8 cellular contexts compared by ENCODE assay signal in the genomic region with DNA sequence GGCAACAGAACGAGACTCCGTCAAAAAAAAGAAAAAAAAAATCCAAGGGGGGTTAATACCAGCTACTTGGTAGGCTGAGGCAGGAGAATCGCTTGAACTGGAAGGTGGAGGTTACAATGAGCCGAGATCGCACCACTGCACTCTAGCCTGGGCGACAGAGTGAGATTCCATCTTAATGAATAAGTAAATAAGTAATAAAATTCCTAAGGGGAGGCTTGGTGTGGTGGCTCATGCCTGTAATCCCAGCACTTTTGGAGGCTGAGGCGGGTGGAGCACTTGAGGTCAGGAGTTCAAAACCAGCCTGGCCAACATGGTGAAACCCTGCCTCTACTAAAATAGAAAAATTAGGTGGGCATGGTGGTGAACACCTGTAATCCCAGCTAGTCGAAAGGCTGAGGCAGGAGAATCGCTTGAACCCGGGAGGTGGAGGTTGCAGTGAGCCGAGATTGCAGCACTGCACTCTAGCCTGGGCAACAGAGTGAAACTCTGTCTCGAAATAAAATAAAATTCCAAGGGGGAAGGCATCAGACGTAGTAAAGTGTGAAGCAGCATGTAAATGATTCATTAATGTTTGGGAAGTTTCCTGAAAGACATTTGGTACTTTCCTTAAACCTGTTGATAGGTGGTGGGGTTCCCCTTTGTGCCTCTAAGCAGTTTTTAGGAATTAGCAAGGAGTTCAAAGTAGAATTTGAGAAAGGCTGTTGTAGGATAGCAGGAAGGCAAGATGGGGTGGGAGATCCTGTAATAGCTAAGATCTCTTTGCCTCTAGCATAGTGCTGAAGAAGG. TPM values are rescaled to one million over a fixed set of nuclear protein-coding genes. Genes with fewer than 3 reads are reported as not detected.
DNase-seq lines count a peak whose midpoint lies in the region; ATAC-seq, FAIRE-seq and TF ChIP-seq lines count a peak whose summit lies in the region.
"Not testable (repeated sequence)": the region's sequence is repeated elsewhere in the genome, so short reads cannot be mapped to it uniquely, and the experiment has no call there.

No MANE protein-coding gene starts in this region.

- not testable (repeated sequence) for H4K20me1 ChIP-seq in OCI-LY3 (ENCODE audit: insufficient read depth, low read length); K562 (replicated peaks; ENCODE audit: control insufficient read depth, insufficient read depth, low read length); keratinocyte (ENCODE audit: control insufficient read depth, extremely low read depth, insufficient read depth, low read length)

- CTCF ChIA-PET in CD4-positive, alpha-beta T cell (lab: Charles Lee): interaction anchor here (0.9 to 2.2 kb wide), 2 partner anchors 35 to 50 kb away, joined by 3 to 7 read pairs; no protein-coding TSS in a partner anchor
- CTCF ChIA-PET in HEK293 (lab: Yijun Ruan, JAX): not testable (repeated sequence)
- CTCF ChIA-PET in K562 (lab: Yijun Ruan, JAX; ENCODE audit: low intra/inter-chr PET ratio): interaction anchor here (0.7 kb wide), 1 partner anchor 482 kb away, joined by 3 read pairs; no protein-coding TSS in a partner anchor

- not testable (repeated sequence) for H3K27me3 ChIP-seq in CD4-positive, alpha-beta T cell (ENCODE audit: control insufficient read depth, insufficient read depth, low read length); OCI-LY3 (ENCODE audit: low read depth, low read length); SJSA1 (replicated peaks); K562 (ENCODE audit: control insufficient read depth in 2 of 2, insufficient read depth in 2 of 2, low read length in 2 of 2); keratinocyte (ENCODE audit: control insufficient read depth, extremely low read depth, insufficient read depth, low read length); testis

- H3K36me3 Mint-ChIP-seq in CD4-positive, alpha-beta T cell (ENCODE audit: low read depth): peaks cover 29% of the 10 kb centered on the region
- not testable (repeated sequence) for H3K36me3 Mint-ChIP-seq in nephron (ENCODE audit: low read depth)

- H3K36me3 ChIP-seq in HEK293 (ENCODE audit: control insufficient read depth in 2 of 2, insufficient read depth in 1 of 2, low read length in 2 of 2); OCI-LY3 (replicated peaks; ENCODE audit: low read depth, low read length); K562 (ENCODE audit: control insufficient read depth, insufficient read depth, low read length); keratinocyte (ENCODE audit: control insufficient read depth in 2 of 2, extremely low read depth in 1 of 2, insufficient read depth in 2 of 2, low read length in 2 of 2); testis (ENCODE audit: low read depth, missing control alignments): not testable (repeated sequence)
- peaks cover 10% of the 10 kb centered on the region for H3K36me3 ChIP-seq in SJSA1

- intact Hi-C loops in CD4-positive, alpha-beta T cell (cut with DNase I, micrococcal nuclease): loop anchor here in 1 of 2 experiments (10.0 kb wide), 2 partner anchors 238 to 1012 kb away; partner anchors contain the start of genes BFAR, CEP20 and PARN
- intact Hi-C loops in K562 (cut with micrococcal nuclease): loop anchor here (10.0 kb wide), 2 partner anchors 72 to 222 kb away; no protein-coding TSS in a partner anchor
- intact Hi-C loops in testis (cut with DNase I; ENCODE audit: low total_unique reads): not testable (repeated sequence)

- not testable (repeated sequence) for H3K9me3 Mint-ChIP-seq in CD4-positive, alpha-beta T cell; nephron

- POLR2A ChIA-PET in CD4-positive, alpha-beta T cell (lab: Charles Lee): interaction anchor here (1.1 kb wide), 1 partner anchor 12 kb away, joined by 3 read pairs; no protein-coding TSS in a partner anchor
- POLR2A ChIA-PET in HEK293 (lab: Yijun Ruan, JAX): not testable (repeated sequence)
- POLR2A ChIA-PET in K562 (lab: Yijun Ruan, JAX): interaction anchor here (0.5 to 3.0 kb wide), 2 partner anchors 14 to 128 kb away, joined by 3 to 11 read pairs; no protein-coding TSS in a partner anchor

- not testable (repeated sequence) for TF ChIP-seq CTCF in CD4-positive, alpha-beta T cell (IDR thresholded peaks at IDR 0.05); HEK293 (tag by site-specific recombination; IDR thresholded peaks at IDR 0.05); OCI-LY3 (IDR thresholded peaks at IDR 0.05; ENCODE audit: low read depth, low read length); K562 (IDR thresholded peaks at IDR 0.05 in 2 of 3, conservative IDR thresholded peaks at IDR 0.05 in 1 of 3; ENCODE audit: insufficient read depth in 2 of 3, low read depth in 1 of 3, low read length in 3 of 3); keratinocyte (optimal IDR thresholded peaks at IDR 0.05 in 1 of 3, IDR thresholded peaks at IDR 0.05 in 1 of 3, conservative IDR thresholded peaks at IDR 0.05 in 1 of 3; ENCODE audit: extremely low read depth in 1 of 3, insufficient read depth in 2 of 3, low read length in 3 of 3); nephron (IDR thresholded peaks at IDR 0.05; ENCODE audit: unreplicated experiment in 3 of 3); testis (IDR thresholded peaks at IDR 0.05)

- BruUV-seq in K562 (replicated peaks; lab: Mats Ljungman, UMichigan): not testable (repeated sequence)

- H3K4me1 ChIP-seq in HEK293 (ENCODE audit: control insufficient read depth, insufficient read depth, low read length): not testable (repeated sequence)
- H3K4me1 ChIP-seq in OCI-LY3 (ENCODE audit: low read length): peaks cover 50% of the 10 kb centered on the region
- H3K4me1 ChIP-seq in SJSA1 (replicated peaks): peaks cover 67% of the 10 kb centered on the region
- peaks cover 15 to 17% of the 10 kb centered on the region in 2 experiments; a peak in 4 of 5 replicates for H3K4me1 ChIP-seq in K562 (replicated peaks in 1 of 2; ENCODE audit: control insufficient read depth in 2 of 2, insufficient read depth in 2 of 2, low read length in 2 of 2)
- peaks cover 43% of the 10 kb centered on the region for H3K4me1 ChIP-seq in keratinocyte (ENCODE audit: control insufficient read depth, extremely low read depth, insufficient read depth, low read length)
- peaks cover 14% of the 10 kb centered on the region for H3K4me1 ChIP-seq in testis

- H3K27ac ChIP-seq in CD4-positive, alpha-beta T cell (ENCODE audit: low read depth, low read length); HEK293 (ENCODE audit: extremely low read depth, low read depth, low read length); K562 (ENCODE audit: extremely low read depth, low read depth, low read length); testis: not testable (repeated sequence)
- H3K27ac ChIP-seq in OCI-LY3 (ENCODE audit: low read length) (peak overlapping the region; percentile 13; the same call in 1 of the 2 replicates), SJSA1 (peak overlapping the region; percentile 32; the same call in 1 of the 2 replicates), keratinocyte (ENCODE audit: control insufficient read depth, insufficient read depth, low read length) (peak overlapping the region; percentile 45)

- not testable (repeated sequence) for ATAC-seq in CD4-positive, alpha-beta T cell (ENCODE audit: poor library complexity); K562

- dilution Hi-C loops in keratinocyte (cut with MboI; ENCODE audit: extremely low pct_ligation_motif_present, low sequenced_read_pairs): not testable (repeated sequence)

- TF ChIP-seq POLR2A in K562 (conservative IDR thresholded peaks at IDR 0.05); testis (IDR thresholded peaks at IDR 0.05): not testable (repeated sequence)

- not testable (repeated sequence) for H3K9me1 ChIP-seq in K562 (ENCODE audit: control insufficient read depth, insufficient read depth, low read length); keratinocyte (ENCODE audit: control insufficient read depth, extremely low read depth, insufficient read depth, low read length)

- H3K9me3 ChIP-seq in CD4-positive, alpha-beta T cell (ENCODE audit: control insufficient read depth, low read length); HEK293 (ENCODE audit: control insufficient read depth, insufficient read depth, low read depth, low read length); OCI-LY3 (ENCODE audit: insufficient read depth, low read length); SJSA1 (replicated peaks); K562 (replicated peaks; ENCODE audit: control insufficient read depth, insufficient read depth, low read depth, low read length); keratinocyte (ENCODE audit: control insufficient read depth, low read depth, low read length); testis: not testable (repeated sequence)

- 68% methylated on average over 12 of the region's 13 CpGs for WGBS in K562 (ENCODE audit: insufficient coverage, low coverage, missing lambda C conversion rate)
- WGBS in testis, 2 donors: 88 to 89% methylated on average over 13 of the region's 13 CpGs

- H3K4me2 ChIP-seq in OCI-LY3 (ENCODE audit: low read length) (peak overlapping the region; percentile 39), keratinocyte (ENCODE audit: control insufficient read depth, extremely low read depth, insufficient read depth, low read depth, low read length) (peak overlapping the region; percentile 20)
- not testable (repeated sequence) for H3K4me2 ChIP-seq in K562 (ENCODE audit: insufficient read depth, low read length)

- not testable (repeated sequence) for DNase-seq in CD4-positive, alpha-beta T cell; K562 (ENCODE audit: extremely low read depth in 1 of 4, low spot score in 3 of 4); keratinocyte (ENCODE audit: low read depth, low spot score)
- DNase-seq in SJSA1 (ENCODE audit: low read depth in 1 of 2, low spot score in 2 of 2) (peak in 1 of 2 experiments; percentile 28), testis (peak; percentile 7)

- not testable (repeated sequence) for TF ChIP-seq EP300 in K562 (IDR thresholded peaks at IDR 0.05; ENCODE audit: low read length)

- not testable (repeated sequence) for TF ChIP-seq RAD21 in K562 (CRISPR knock-in tag; conservative IDR thresholded peaks at IDR 0.05 in 1 of 2, IDR thresholded peaks at IDR 0.05 in 1 of 2)

- peak overlapping the region; percentile 66; the same call in 1 of the 2 replicates for H2AFZ ChIP-seq in OCI-LY3 (ENCODE audit: low read depth, low read length)
- peak overlapping the region; percentile 52 for H2AFZ ChIP-seq in K562 (ENCODE audit: low read depth, low read length)
- not testable (repeated sequence) for H2AFZ ChIP-seq in keratinocyte (ENCODE audit: control insufficient read depth, low read length)

- H3K27ac Mint-ChIP-seq in CD4-positive, alpha-beta T cell: peak overlapping the region; percentile 36
- peak overlapping the region in 1 of 3 experiments; percentile 36 for H3K27ac Mint-ChIP-seq in nephron

- FAIRE-seq in K562 (lab: Jason Lieb, UNC); keratinocyte (lab: Jason Lieb, UNC): not testable (repeated sequence)

- H3K4me1 Mint-ChIP-seq in CD4-positive, alpha-beta T cell (ENCODE audit: low read depth): peaks cover 33% of the 10 kb centered on the region
- peaks cover 18% of the 10 kb centered on the region for H3K4me1 Mint-ChIP-seq in nephron

- H3K79me2 ChIP-seq in OCI-LY3 (ENCODE audit: low read length): peaks cover 29% of the 10 kb centered on the region
- H3K79me2 ChIP-seq in K562 (ENCODE audit: control insufficient read depth, insufficient read depth, low read length): peaks cover 26% of the 10 kb centered on the region
- peaks cover 21% of the 10 kb centered on the region for H3K79me2 ChIP-seq in keratinocyte (ENCODE audit: control insufficient read depth, insufficient read depth, low read length)

- peak overlapping the region; percentile 76 for H3K4me3 Mint-ChIP-seq in CD4-positive, alpha-beta T cell
- H3K4me3 Mint-ChIP-seq in nephron: peak overlapping the region; percentile 9 to 56 (median 45)

- H3K27me3 Mint-ChIP-seq in CD4-positive, alpha-beta T cell; nephron (ENCODE audit: low read depth): not testable (repeated sequence)

- H3K9ac ChIP-seq in OCI-LY3 (ENCODE audit: low read length) (peak overlapping the region; percentile 6; the same call in 1 of the 2 replicates), keratinocyte (ENCODE audit: control insufficient read depth, extremely low read depth, insufficient read depth, low read length) (peak overlapping the region; percentile 34)
- H3K9ac ChIP-seq in K562 (ENCODE audit: insufficient read depth in 1 of 2, low read depth in 2 of 2, low read length in 2 of 2): not testable (repeated sequence)

- not testable (repeated sequence) for H3K4me3 ChIP-seq in HEK293 (ENCODE audit: low read depth, low read length); OCI-LY3 (ENCODE audit: low read length); SJSA1; K562; keratinocyte (ENCODE audit: control insufficient read depth in 2 of 3, extremely low read depth in 1 of 3, insufficient read depth in 2 of 3, low read depth in 1 of 3, low read length in 3 of 3); testis

- in situ Hi-C loops in K562 (cut with MboI): not testable (repeated sequence)

RNA-seq across cellular contexts. Expression of gene NDE1, which starts 3.3 kb away (rescaled TPM):
- total RNA-seq in CD4-positive, alpha-beta T cell: 100 to 1,000 TPM in 1 of 2 experiments, 10 to 100 TPM in 1; 96.6 to 106 TPM
- total RNA-seq in SJSA1 (2014; rRNA removed; shearing (Covaris generic)): 61.8 and 94.0 TPM in 2 replicates
- 97.1 and 106 TPM in 2 replicates for total RNA-seq in K562 (2011; cell fraction: chromatin; rRNA removed; ENCODE audit: low replicate concordance)
- 52.9 and 59.7 TPM in 2 replicates for total RNA-seq in K562 (2011; cell fraction: nucleolus; rRNA removed)
- total RNA-seq in K562 (2011; cell fraction: nucleoplasm; rRNA removed): 67.1 and 73.9 TPM in 2 replicates
- 27.5 and 28.2 TPM in 2 replicates for total RNA-seq in K562 (2014; rRNA removed)
- total RNA-seq in K562 (2014; rRNA removed; fragmentation: Illumina TruSeq; extraction: Trizol): 34.7 and 43.9 TPM in 2 replicates
- 29.0 and 30.0 TPM in 2 replicates for total RNA-seq in K562 (2015; rRNA removed; fragmentation: Illumina TruSeq; extraction: Trizol)
- 48.2 and 59.9 TPM in 2 replicates for total RNA-seq in K562 (2021)
- polyA plus RNA-seq in K562 (2011; rRNA removed): 21.7 and 24.8 TPM in 2 replicates
- 24.6 and 27.8 TPM in 2 replicates for polyA plus RNA-seq in K562 (2011; cell fraction: cytosol; rRNA removed)
- polyA plus RNA-seq in K562 (2011; cell fraction: nucleus; rRNA removed): 18.8 and 22.8 TPM in 2 replicates
- 30.4 and 37.2 TPM in 2 replicates for polyA plus RNA-seq in K562 (2012)
- 39.2 and 40.4 TPM in 2 replicates for polyA plus RNA-seq in K562 (2014; fragmentation: Illumina TruSeq; extraction: Trizol)
- 1 to 10 TPM; 3.1 to 3.6 TPM for polyA plus RNA-seq in K562 (2014; fragmentation: Nextera tagmentation; extraction: Ambion mirVana)
- polyA plus RNA-seq in K562 (2014; rRNA removed): 31.0 and 32.2 TPM in 2 replicates
- 31.2 and 32.1 TPM in 2 replicates for polyA minus RNA-seq in K562 (2011; rRNA and poly(A)+ RNA removed)
- polyA minus RNA-seq in K562 (2011; cell fraction: cytosol; rRNA and poly(A)+ RNA removed): 27.2 and 29.6 TPM in 2 replicates
- 15.2 and 21.0 TPM in 2 replicates for polyA minus RNA-seq in K562 (2011; cell fraction: nucleus; rRNA and poly(A)+ RNA removed)
- polyA plus RNA-seq in keratinocyte: 20.6 to 50.2 TPM (median 37.8 TPM) in 3 replicates
- polyA plus RNA-seq in keratinocyte (2011; ENCODE audit: low read depth): 93.9 TPM
- 49.5 and 52.5 TPM in 2 replicates for polyA plus RNA-seq in keratinocyte (2011; cell fraction: cytosol; rRNA removed)
- polyA plus RNA-seq in keratinocyte (2011; cell fraction: nucleus; rRNA removed): 41.9 and 42.0 TPM in 2 replicates
- 48.4 and 59.5 TPM in 2 replicates for polyA plus RNA-seq in keratinocyte (2012; ENCODE audit: low replicate concordance)
- polyA minus RNA-seq in keratinocyte: 28.0 to 48.8 TPM (median 48.5 TPM) in 3 replicates
- 56.6 TPM for polyA minus RNA-seq in keratinocyte (2011; cell fraction: cytosol; rRNA and poly(A)+ RNA removed)
- 23.5 and 36.1 TPM in 2 replicates for polyA minus RNA-seq in keratinocyte (2011; cell fraction: nucleus; rRNA and poly(A)+ RNA removed)
- 10 to 100 TPM; 51.6 to 84.3 TPM for total RNA-seq in testis
- polyA plus RNA-seq in testis (ENCODE audit: insufficient read depth, low read depth, low replicate concordance): 45.2 TPM

RNA-seq across cellular contexts. Expression of gene MARF1, which starts 3.8 kb away (rescaled TPM):
- total RNA-seq in CD4-positive, alpha-beta T cell: 100 to 1,000 TPM; 156 to 157 TPM
- 3.6 and 5.8 TPM in 2 replicates for total RNA-seq in SJSA1 (2014; rRNA removed; shearing (Covaris generic))
- 123 and 208 TPM in 2 replicates for total RNA-seq in K562 (2011; cell fraction: chromatin; rRNA removed; ENCODE audit: low replicate concordance)
- total RNA-seq in K562 (2011; cell fraction: nucleolus; rRNA removed): 39.4 and 39.6 TPM in 2 replicates
- total RNA-seq in K562 (2011; cell fraction: nucleoplasm; rRNA removed): 73.5 and 85.4 TPM in 2 replicates
- total RNA-seq in K562 (2014; rRNA removed): 8.8 and 11.7 TPM in 2 replicates
- total RNA-seq in K562 (2014; rRNA removed; fragmentation: Illumina TruSeq; extraction: Trizol): 8.6 and 12.4 TPM in 2 replicates
- 8.8 and 9.1 TPM in 2 replicates for total RNA-seq in K562 (2015; rRNA removed; fragmentation: Illumina TruSeq; extraction: Trizol)
- 29.9 and 33.2 TPM in 2 replicates for total RNA-seq in K562 (2021)
- 14.9 and 15.8 TPM in 2 replicates for polyA plus RNA-seq in K562 (2011; rRNA removed)
- 6.0 and 8.9 TPM in 2 replicates for polyA plus RNA-seq in K562 (2011; cell fraction: cytosol; rRNA removed)
- 55.8 and 66.2 TPM in 2 replicates for polyA plus RNA-seq in K562 (2011; cell fraction: nucleus; rRNA removed)
- 15.9 and 23.1 TPM in 2 replicates for polyA plus RNA-seq in K562 (2012)
- polyA plus RNA-seq in K562 (2014; fragmentation: Illumina TruSeq; extraction: Trizol): 20.0 and 20.4 TPM in 2 replicates
- polyA plus RNA-seq in K562 (2014; fragmentation: Nextera tagmentation; extraction: Ambion mirVana): 1 to 10 TPM; 4.7 to 5.3 TPM
- polyA plus RNA-seq in K562 (2014; rRNA removed): 10.5 and 13.5 TPM in 2 replicates
- polyA minus RNA-seq in K562 (2011; rRNA and poly(A)+ RNA removed): 27.3 and 31.8 TPM in 2 replicates
- polyA minus RNA-seq in K562 (2011; cell fraction: cytosol; rRNA and poly(A)+ RNA removed): 12.8 and 15.4 TPM in 2 replicates
- polyA minus RNA-seq in K562 (2011; cell fraction: nucleus; rRNA and poly(A)+ RNA removed): 24.4 and 39.8 TPM in 2 replicates
- polyA plus RNA-seq in keratinocyte: 10.0 to 12.5 TPM (median 11.9 TPM) in 3 replicates
- polyA plus RNA-seq in keratinocyte (2011; ENCODE audit: low read depth): 17.5 TPM
- polyA plus RNA-seq in keratinocyte (2011; cell fraction: cytosol; rRNA removed): 10.1 and 24.5 TPM in 2 replicates
- 30.7 and 38.6 TPM in 2 replicates for polyA plus RNA-seq in keratinocyte (2011; cell fraction: nucleus; rRNA removed)
- 10.5 and 20.9 TPM in 2 replicates for polyA plus RNA-seq in keratinocyte (2012; ENCODE audit: low replicate concordance)
- 20.0 to 57.0 TPM (median 22.1 TPM) in 3 replicates for polyA minus RNA-seq in keratinocyte
- polyA minus RNA-seq in keratinocyte (2011; cell fraction: cytosol; rRNA and poly(A)+ RNA removed): 13.4 TPM
- polyA minus RNA-seq in keratinocyte (2011; cell fraction: nucleus; rRNA and poly(A)+ RNA removed): 14.1 and 25.9 TPM in 2 replicates
- total RNA-seq in testis: 10 to 100 TPM; 49.7 to 57.9 TPM
- polyA plus RNA-seq in testis (ENCODE audit: insufficient read depth, low read depth, low replicate concordance): 30.9 TPM
